ENCODE assay signal across 12 cellular contexts in genomic region chr7:123054357-123055133, GRCh38. TPM values are rescaled to one million over a fixed set of nuclear protein-coding genes. Genes with fewer than 3 reads are reported as not detected.
DNase-seq lines count a peak whose midpoint lies in the region; ATAC-seq, FAIRE-seq and TF ChIP-seq lines count a peak whose summit lies in the region.
"Had no signal": no experiment of that assay in that cellular context is flagged by ENCODE, and none has a peak within 500 bp of the region (broad histone marks: within the 10 kb centered on the region; RNA-seq: fewer than 3 reads in every experiment).

No MANE protein-coding gene starts in this region.

- H4K8ac ChIP-seq in mesendoderm (ENCODE audit: low read depth, low read length) = no peak overlapping the region

- no peaks in the 10 kb centered on the region for H3K79me2 ChIP-seq in mesendoderm (ENCODE audit: control insufficient read depth, insufficient read depth, low read length)

- no peak overlapping the region for H3K9ac ChIP-seq in mesendoderm (ENCODE audit: low read length)

- H3K27me3 Mint-ChIP-seq in stimulated activated memory B cell treated with anti-CD40 and anti-IgM and Interleukin-4, amounts not matched to agents 10 μg/mL and 1 μg/mL and 100 μg/mL, for 72 hours = no peaks in the 10 kb centered on the region
- H3K27me3 Mint-ChIP-seq: activated CD4-positive, alpha-beta T cell treated with anti-CD3 and anti-CD28 coated beads, Interleukin-2, amount 10 ng/mL, durations not matched to agents 24 days and 14 days had no signal

- no peak overlapping the region for H2BK120ac ChIP-seq in mesendoderm (ENCODE audit: low read depth, low read length)

- H4K5ac ChIP-seq in mesendoderm (ENCODE audit: low read length) = no peak overlapping the region

- peaks cover 4% of the 10 kb centered on the region for H3K9me3 Mint-ChIP-seq in stimulated activated memory B cell treated with anti-CD40 and anti-IgM and Interleukin-4, amounts not matched to agents 10 μg/mL and 1 μg/mL and 100 μg/mL, for 72 hours

- no peak overlapping the region for H3K4ac ChIP-seq in mesendoderm (ENCODE audit: low read depth, low read length)

- H3K36me3 Mint-ChIP-seq in stimulated activated memory B cell treated with anti-CD40 and anti-IgM and Interleukin-4, amounts not matched to agents 10 μg/mL and 1 μg/mL and 100 μg/mL, for 72 hours = no peaks in the 10 kb centered on the region

- no peak overlapping the region for H3K27ac ChIP-seq in mesendoderm (ENCODE audit: low read depth, low read length)

- TF ChIP-seq POLR2A in GM12891 (IDR thresholded peaks at IDR 0.05; ENCODE audit: low read depth, low read length) = no peak

- no peaks in the 10 kb centered on the region for H3K79me1 ChIP-seq in mesendoderm (ENCODE audit: low read length)

- WGBS in mesendoderm (ENCODE audit: extremely low coverage, insufficient coverage, low lambda C conversion rate) = no CpG with 5 or more reads among the region's 5 CpGs

- H3K4me3 Mint-ChIP-seq in stimulated activated memory B cell treated with anti-CD40 and anti-IgM and Interleukin-4, amounts not matched to agents 10 μg/mL and 1 μg/mL and 100 μg/mL, for 72 hours = no peak overlapping the region
- H3K4me3 Mint-ChIP-seq: activated CD4-positive, alpha-beta T cell treated with anti-CD3 and anti-CD28 coated beads, Interleukin-2, amount 10 ng/mL, durations not matched to agents 24 days and 14 days had no signal

- H2BK5ac ChIP-seq in mesendoderm (ENCODE audit: low read length) = no peak overlapping the region

- ATAC-seq in stimulated activated memory B cell treated with anti-CD40 and anti-IgM and Interleukin-4, amounts not matched to agents 10 μg/mL and 1 μg/mL and 100 μg/mL, for 72 hours = no peak

- no peaks in the 10 kb centered on the region for H3K27me3 ChIP-seq in mesendoderm (ENCODE audit: insufficient read depth, low read length, poor library complexity)

- H3K18ac ChIP-seq in mesendoderm (ENCODE audit: low read length) = no peak overlapping the region

- no peak overlapping the region for H3K23ac ChIP-seq in mesendoderm (ENCODE audit: low read length)

- DNase-seq in GM12891 (ENCODE audit: insufficient read length, low spot score) (no peak), NCI-H146 treated with DMSO at 0.1 percent for 48 hours (lab: John Stamatoyannopoulos, UW; ENCODE audit: unreplicated experiment) (peak; percentile 8), dermis blood vessel endothelial cell (peak; percentile 64), mesendoderm (peak; percentile 77), NCI-H446 treated with DMSO at 0.1 percent for 48 hours (lab: John Stamatoyannopoulos, UW) (no peak), mesenteric fat pad (ENCODE audit: low spot score) (no peak)
- DNase-seq: activated CD4-positive, alpha-beta T cell treated with anti-CD3 and anti-CD28 coated beads, Interleukin-2, amount 10 ng/mL, durations not matched to agents 24 days and 14 days; stimulated activated CD4-positive, alpha-beta T cell treated with anti-CD3 and anti-CD28 coated beads, Interleukin-15, amount 100 ng/mL, for 24 hours had no signal

- H3K56ac ChIP-seq in mesendoderm (ENCODE audit: low read length) = no peak overlapping the region

- H2BK15ac ChIP-seq in mesendoderm (replicated peaks; ENCODE audit: low read depth) = no peak overlapping the region

- H2AK5ac ChIP-seq in mesendoderm (ENCODE audit: low read length) = no peak overlapping the region

- no peaks in the 10 kb centered on the region for H3K4me1 Mint-ChIP-seq in stimulated activated memory B cell treated with anti-CD40 and anti-IgM and Interleukin-4, amounts not matched to agents 10 μg/mL and 1 μg/mL and 100 μg/mL, for 72 hours
- H3K4me1 Mint-ChIP-seq: activated CD4-positive, alpha-beta T cell treated with anti-CD3 and anti-CD28 coated beads, Interleukin-2, amount 10 ng/mL, durations not matched to agents 24 days and 14 days had no signal

- no peaks in the 10 kb centered on the region for H3K4me1 ChIP-seq in mesendoderm (ENCODE audit: control insufficient read depth, low read depth, low read length)

- no peak for FAIRE-seq in GM12891 (lab: Jason Lieb, UNC)
- FAIRE-seq: keratinocyte had no signal

- no peak overlapping the region for H3K4me3 ChIP-seq in mesendoderm (ENCODE audit: low read length)

- no peaks in the 10 kb centered on the region for H3K36me3 ChIP-seq in mesendoderm (ENCODE audit: control insufficient read depth, insufficient read depth, low read length)

- no peak overlapping the region for H3K27ac Mint-ChIP-seq in stimulated activated memory B cell treated with anti-CD40 and anti-IgM and Interleukin-4, amounts not matched to agents 10 μg/mL and 1 μg/mL and 100 μg/mL, for 72 hours
- H3K27ac Mint-ChIP-seq: activated CD4-positive, alpha-beta T cell treated with anti-CD3 and anti-CD28 coated beads, Interleukin-2, amount 10 ng/mL, durations not matched to agents 24 days and 14 days; activated T-helper 2 cell treated with anti-CD3 and anti-CD28 coated beads, Interferon-gamma antibody, Interleukin-2, Interleukin-4, amounts not matched to agents 10 μg/mL and 5 μg/mL and 100 μg/mL, durations not matched to agents 14 hours and 24 hours and 36 hours had no signal

- no peak overlapping the region for H3K4me2 ChIP-seq in mesendoderm (ENCODE audit: low read length)

TF ChIP-seq in GM12891, 5 proteins besides CTCF, POLR2A, EP300 and RAD21:
- no peak for TF ChIP-seq POU2F2 (IDR thresholded peaks at IDR 0.05; ENCODE audit: low read depth, low read length)
- TF ChIP-seq TAF1 (IDR thresholded peaks at IDR 0.05; ENCODE audit: low read depth, low read length) = no peak
- TF ChIP-seq PAX5 (IDR thresholded peaks at IDR 0.05; ENCODE audit: insufficient read depth, low read length, severe bottlenecking) = no peak
- peak; percentile 53; the same call in 1 of the 2 replicates for TF ChIP-seq SPI1 (IDR thresholded peaks at IDR 0.05; ENCODE audit: low read depth, low read length)
- no peak for TF ChIP-seq POLR2AphosphoS5 (IDR thresholded peaks at IDR 0.05; ENCODE audit: low read depth, low read length)

RNA-seq across cellular contexts. Expression of gene TAS2R16, which starts 59.0 kb away (rescaled TPM):
- polyA plus RNA-seq in GM12891 (2012; ENCODE audit: low read depth, missing spikeins) = not detected
- not detected in 2 replicates for total RNA-seq in dermis blood vessel endothelial cell
- polyA plus RNA-seq in mesendoderm (2013, experiment 1 of 2) = not detected
- polyA plus RNA-seq in mesendoderm (2013, experiment 2 of 2) = not detected
- not detected for total RNA-seq in mesenteric fat pad
- total RNA-seq: activated CD4-positive, alpha-beta T cell treated with anti-CD3 and anti-CD28 coated beads, Interleukin-2, amount 10 ng/mL, durations not matched to agents 24 days and 14 days; activated T-helper 2 cell treated with anti-CD3 and anti-CD28 coated beads, Interferon-gamma antibody, Interleukin-2, Interleukin-4, amounts not matched to agents 10 μg/mL and 5 μg/mL and 100 μg/mL, durations not matched to agents 14 hours and 24 hours and 36 hours; M059J had no signal
- polyA plus RNA-seq: keratinocyte had no signal

Comparison
In these comparisons a context has a peak if more than half of its experiments do, and no peak if none do; other contexts are left out.
1. DNase-seq: peak in NCI-H146 treated with DMSO at 0.1 percent for 48 hours (single experiment), dermis blood vessel endothelial cell (single experiment) and mesendoderm (single experiment); none in GM12891 (single experiment), NCI-H446 treated with DMSO at 0.1 percent for 48 hours (single experiment) and mesenteric fat pad (single experiment).